In genomic region chr9:132732326-132732725, GRCh38 we compare ENCODE assay signal across 10 cellular contexts.
"Had no signal": no experiment of that assay in that cellular context is flagged by ENCODE, and none has a peak within 500 bp of the region (broad histone marks: within the 10 kb centered on the region; RNA-seq: fewer than 3 reads in every experiment).

No MANE protein-coding gene starts in this region.

- DNase-seq: activated CD4-positive, alpha-beta memory T cell treated with anti-CD3 and anti-CD28 coated beads for 36 hours; activated CD4-positive, alpha-beta T cell treated with anti-CD3 and anti-CD28 coated beads for 1 hour; activated gamma-delta T cell treated with Interleukin-2 at 50 U/mL for 16 hours; activated naive CD8-positive, alpha-beta T cell treated with anti-CD3 and anti-CD28 coated beads, Interleukin-2, amount 10 ng/mL, durations not matched to agents 7 days and 5 days; activated T-cell treated with anti-CD3 and anti-CD28 coated beads, Interleukin-2, amount 50 U/mL, for 72 hours; effector memory CD4-positive, alpha-beta T cell; left cardiac atrium; psoas muscle; stimulated activated CD4-positive, alpha-beta T cell treated with anti-CD3 and anti-CD28 coated beads, Interleukin-4, amount 100 ng/mL, for 24 hours had no signal

- H3K4me3 ChIP-seq: psoas muscle, thoracic aorta had no signal

- H3K9me3 ChIP-seq: psoas muscle, thoracic aorta had no signal

- ATAC-seq: activated T-cell treated with anti-CD3 and anti-CD28 coated beads, Interleukin-2, amount 50 U/mL, for 72 hours; left cardiac atrium; psoas muscle had no signal

- H3K4me1 ChIP-seq: psoas muscle had no signal

- H3K36me3 ChIP-seq: thoracic aorta had no signal

- H3K27ac ChIP-seq: psoas muscle, thoracic aorta had no signal
